ENCODE assay signal across 28 cellular contexts in genomic region chr20:12030470-12030869, GRCh38.
A peak's percentile ranks its signal among the peaks of the same experiment; 100 is the strongest.
DNase-seq lines count a peak whose midpoint lies in the region; ATAC-seq and TF ChIP-seq lines count a peak whose summit lies in the region.
"Had no signal": no experiment of that assay in that cellular context is flagged by ENCODE, and none has a peak within 500 bp of the region (broad histone marks: within the 10 kb centered on the region; RNA-seq: fewer than 3 reads in every experiment).

No MANE protein-coding gene starts in this region.

- no peaks in the 10 kb centered on the region for H3K4me1 ChIP-seq in left ventricle myocardium inferior
- H3K4me1 ChIP-seq: BLaER1, tibial nerve had no signal

- intact Hi-C loops in left colon (cut with DNase I, micrococcal nuclease) (no loop called here), MCF 10A (cut with micrococcal nuclease) (no loop called here), posterior vena cava (cut with DNase I) (no loop called here), left ventricle myocardium inferior (cut with micrococcal nuclease) (no loop called here)

- peak; percentile 66 for ATAC-seq in left colon
- ATAC-seq: activated CD4-positive, CD25-positive, alpha-beta regulatory T cell treated with anti-CD3 and anti-CD28 coated beads, Interleukin-2, amount 50 U/mL, for 24 hours; activated naive CD8-positive, alpha-beta T cell treated with anti-CD3 and anti-CD28 coated beads, Interleukin-2, amount 50 U/mL, for 24 hours; activated T-cell treated with anti-CD3 and anti-CD28 coated beads, Interleukin-2, amount 50 U/mL, for 72 hours; esophagus mucosa; natural killer cell treated with Interleukin-12 subunit alpha and Interleukin-12 subunit beta and Interleukin-15 and Interleukin-18, amount 100 ng/mL, for 72 hours; Right ventricle myocardium inferior had no signal

- no peak overlapping the region for H3K4me3 Mint-ChIP-seq in MCF 10A (ENCODE audit: unreplicated experiment)
- H3K4me3 Mint-ChIP-seq: activated naive CD8-positive, alpha-beta T cell treated with anti-CD3 and anti-CD28 coated beads, Interleukin-2, amount 50 U/mL, for 24 hours; activated T-cell treated with anti-CD3 and anti-CD28 coated beads, Interleukin-2, amount 50 U/mL, for 72 hours; central memory CD8-positive, alpha-beta T cell; natural killer cell treated with Interleukin-12 subunit alpha and Interleukin-12 subunit beta and Interleukin-15 and Interleukin-18, amount 100 ng/mL, for 72 hours had no signal

- H3K9me3 Mint-ChIP-seq in MCF 10A (ENCODE audit: unreplicated experiment): no peaks in the 10 kb centered on the region
- H3K9me3 Mint-ChIP-seq: activated naive CD8-positive, alpha-beta T cell treated with anti-CD3 and anti-CD28 coated beads, Interleukin-2, amount 50 U/mL, for 24 hours had no signal

- no peaks in the 10 kb centered on the region for H3K27me3 ChIP-seq in left ventricle myocardium inferior (ENCODE audit: low read depth)
- H3K27me3 ChIP-seq: BLaER1, tibial nerve had no signal

- peak; percentile 92 for DNase-seq in DMS53 (lab: John Stamatoyannopoulos, UW)
- peak; percentile 23 for DNase-seq in NCI-H1092 (lab: John Stamatoyannopoulos, UW)
- DNase-seq in NCI-H748 treated with DMSO at 0.1 percent for 48 hours (lab: John Stamatoyannopoulos, UW): peak; percentile 78
- no peak for DNase-seq in left colon
- no peak for DNase-seq in MCF 10A (ENCODE audit: unreplicated experiment)
- no peak for DNase-seq in posterior vena cava (ENCODE audit: low spot score)
- no peak for DNase-seq in left ventricle myocardium inferior
- DNase-seq: activated CD4-positive, alpha-beta T cell treated with anti-CD3 and anti-CD28 coated beads, Interleukin-2, amount 50 U/mL, for 48 hours; activated naive CD8-positive, alpha-beta T cell treated with anti-CD3 and anti-CD28 coated beads, Interleukin-2, amount 50 U/mL, for 24 hours; activated T-cell treated with anti-CD3 and anti-CD28 coated beads, Interleukin-2, amount 50 U/mL, for 72 hours; dermis blood vessel endothelial cell; foreskin fibroblast; GDM1; head of caudate nucleus; IMR-90; kidney; NCI-H187; NCI-H446 treated with DMSO at 0.1 percent for 48 hours; stimulated activated CD4-positive, alpha-beta T cell treated with anti-CD3 and anti-CD28 coated beads, Interleukin-4, amount 100 ng/mL, for 24 hours; T-helper 2 cell had no signal

- no peaks in the 10 kb centered on the region for H3K27me3 Mint-ChIP-seq in MCF 10A (ENCODE audit: insufficient read depth, unreplicated experiment)
- H3K27me3 Mint-ChIP-seq: activated naive CD8-positive, alpha-beta T cell treated with anti-CD3 and anti-CD28 coated beads, Interleukin-2, amount 50 U/mL, for 24 hours; central memory CD8-positive, alpha-beta T cell; natural killer cell treated with Interleukin-12 subunit alpha and Interleukin-12 subunit beta and Interleukin-15 and Interleukin-18, amount 100 ng/mL, for 72 hours had no signal

- POLR2A ChIA-PET in MCF 10A (lab: Yijun Ruan, JAX): no interaction called here

- no peaks in the 10 kb centered on the region for H3K4me1 Mint-ChIP-seq in MCF 10A (ENCODE audit: insufficient read depth, unreplicated experiment)
- H3K4me1 Mint-ChIP-seq: activated naive CD8-positive, alpha-beta T cell treated with anti-CD3 and anti-CD28 coated beads, Interleukin-2, amount 50 U/mL, for 24 hours; central memory CD8-positive, alpha-beta T cell had no signal

- no peaks in the 10 kb centered on the region for H3K9me3 ChIP-seq in left ventricle myocardium inferior (replicated peaks)
- H3K9me3 ChIP-seq: BLaER1, tibial nerve had no signal

- H3K4me3 ChIP-seq in left ventricle myocardium inferior: no peak overlapping the region
- H3K4me3 ChIP-seq: BLaER1, lung, tibial nerve had no signal

- no peak overlapping the region for H3K27ac ChIP-seq in left ventricle myocardium inferior (replicated peaks)
- H3K27ac ChIP-seq: BLaER1, tibial nerve had no signal

- H3K27ac Mint-ChIP-seq in MCF 10A (ENCODE audit: low read depth, unreplicated experiment): no peak overlapping the region
- H3K27ac Mint-ChIP-seq: activated naive CD8-positive, alpha-beta T cell treated with anti-CD3 and anti-CD28 coated beads, Interleukin-2, amount 50 U/mL, for 24 hours; activated T-cell treated with anti-CD3 and anti-CD28 coated beads, Interleukin-2, amount 50 U/mL, for 72 hours; natural killer cell treated with Interleukin-12 subunit alpha and Interleukin-12 subunit beta and Interleukin-15 and Interleukin-18, amount 100 ng/mL, for 72 hours had no signal

- no peak for TF ChIP-seq CTCF in MCF 10A (IDR thresholded peaks at IDR 0.05; ENCODE audit: unreplicated experiment)
- TF ChIP-seq CTCF in left ventricle myocardium inferior (IDR thresholded peaks at IDR 0.05; ENCODE audit: borderline replicate concordance): no peak

- no peaks in the 10 kb centered on the region for H3K36me3 ChIP-seq in left ventricle myocardium inferior
- H3K36me3 ChIP-seq: BLaER1, tibial nerve had no signal

- no TSS peak for BruUV-seq in MCF 10A (replicated peaks; lab: Mats Ljungman, UMichigan)

- H3K36me3 Mint-ChIP-seq in MCF 10A (ENCODE audit: insufficient read depth, unreplicated experiment): no peaks in the 10 kb centered on the region
- H3K36me3 Mint-ChIP-seq: natural killer cell treated with Interleukin-12 subunit alpha and Interleukin-12 subunit beta and Interleukin-15 and Interleukin-18, amount 100 ng/mL, for 72 hours had no signal

- CTCF ChIA-PET in MCF 10A (lab: Yijun Ruan, JAX): interaction anchor here (1.5 kb wide), 1 partner anchor 18 kb away, joined by 4 read pairs; no protein-coding TSS in a partner anchor

Comparison
In these comparisons a context has a peak if more than half of its experiments do, and no peak if none do; other contexts are left out.
1. DNase-seq: peak in DMS53 (single experiment), NCI-H1092 (single experiment) and NCI-H748 treated with DMSO at 0.1 percent for 48 hours (single experiment); none in left colon (0 of 2), MCF 10A (single experiment), posterior vena cava (single experiment) and left ventricle myocardium inferior (single experiment).